ENCODE assay signal across 16 cellular contexts in genomic region chr14:37973031-37973908, GRCh38.
"Had no signal": no experiment of that assay in that cellular context is flagged by ENCODE, and none has a peak within 500 bp of the region (broad histone marks: within the 10 kb centered on the region; RNA-seq: fewer than 3 reads in every experiment).

No MANE protein-coding gene starts in this region.

- H3K27ac ChIP-seq: cardiac muscle cell, prostate gland, sigmoid colon, stomach, thoracic aorta had no signal

- DNase-seq: activated CD4-positive, alpha-beta T cell treated with anti-CD3 and anti-CD28 coated beads, Interleukin-2, amount 10 ng/mL, durations not matched to agents 24 days and 14 days; activated CD4-positive, CD25-positive, alpha-beta regulatory T cell; activated CD8-positive, alpha-beta memory T cell treated with anti-CD3 and anti-CD28 coated beads, Interleukin-2, amount 50 U/mL, for 4 hours; activated CD8-positive, alpha-beta T cell treated with anti-CD3 and anti-CD28 coated beads, Interleukin-2, amount 10 ng/mL, durations not matched to agents 7 days and 5 days; activated gamma-delta T cell; activated T-cell treated with anti-CD3 and anti-CD28 coated beads, Interleukin-2, amount 50 U/mL, for 72 hours; endodermal cell; glutamatergic neuron; left cardiac atrium; midbrain; sigmoid colon; stimulated activated CD4-positive, alpha-beta T cell treated with anti-CD3 and anti-CD28 coated beads, Interleukin-1b, Interleukin-23, amount 100 ng/mL, for 48 hours; stomach had no signal
